Comparison of ENCODE assay signal across 14 cellular contexts in the genomic region with DNA sequence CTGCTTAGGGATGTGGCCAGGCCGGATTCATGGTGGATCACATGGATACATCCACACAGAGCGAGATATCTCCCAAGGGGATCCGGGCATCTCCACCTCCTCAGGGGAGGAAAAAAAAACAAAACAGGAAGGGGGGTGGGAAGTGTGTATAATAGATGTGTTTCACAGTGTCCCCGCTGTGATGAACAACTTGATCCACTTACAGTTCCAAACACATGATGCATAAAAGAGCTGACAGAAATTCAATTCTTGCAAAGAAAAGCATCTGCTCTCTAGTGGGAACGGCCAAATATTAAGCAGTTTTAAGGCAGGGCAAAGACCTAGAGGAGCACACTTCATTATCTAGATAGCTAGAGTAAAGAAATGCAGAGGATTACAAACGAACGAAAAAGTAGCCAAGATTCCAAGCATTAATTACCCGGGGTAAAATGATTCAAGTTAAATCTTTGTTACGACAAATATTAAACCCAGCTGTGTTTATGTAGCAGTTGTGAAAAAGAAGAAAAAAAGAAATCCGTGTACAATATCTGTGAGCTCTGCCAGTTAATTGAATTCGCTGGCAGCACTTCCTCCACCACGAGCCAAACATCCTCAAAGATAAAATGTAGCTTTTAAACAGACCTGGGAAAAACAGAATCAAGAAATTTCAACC.
A peak's percentile ranks its signal among the peaks of the same experiment; 100 is the strongest.
DNase-seq lines count a peak whose midpoint lies in the region; ATAC-seq and TF ChIP-seq lines count a peak whose summit lies in the region.
"Had no signal": no experiment of that assay in that cellular context is flagged by ENCODE, and none has a peak within 500 bp of the region (broad histone marks: within the 10 kb centered on the region; RNA-seq: fewer than 3 reads in every experiment).

No MANE protein-coding gene starts in this region.

- peak; percentile 20 for DNase-seq in Daoy (ENCODE audit: low read depth)
- DNase-seq in NCI-H2227 treated with DMSO at 0.1 percent for 48 hours (lab: John Stamatoyannopoulos, UW) = peak; percentile 45
- peak; percentile 60 to 69 for DNase-seq in fibroblast of lung (ENCODE audit: low read depth in 2 of 2)
- DNase-seq in prostate gland (ENCODE audit: low spot score) = peak; percentile 37
- DNase-seq in GM13976 (ENCODE audit: low spot score) = no peak
- no peak for DNase-seq in CD4-positive, alpha-beta memory T cell
- no peak for DNase-seq in germinal center (ENCODE audit: low spot score)
- DNase-seq: activated CD4-positive, CD25-positive, alpha-beta regulatory T cell treated with anti-CD3 and anti-CD28 coated beads, Interleukin-2, amount 50 U/mL, for 72 hours; activated gamma-delta T cell treated with Interleukin-2 at 50 U/mL for 16 hours; DMS53; right lobe of liver had no signal

- no peak for TF ChIP-seq POLR2A in prostate gland (IDR thresholded peaks at IDR 0.05)

- H3K9me3 ChIP-seq in fibroblast of lung (ENCODE audit: control insufficient read depth, insufficient read depth, low read depth, low read length) (no peaks in the 10 kb centered on the region), prostate gland (no peaks in the 10 kb centered on the region)
- no peaks in the 10 kb centered on the region for H3K9me3 ChIP-seq in CD4-positive, alpha-beta memory T cell (ENCODE audit: control insufficient read depth in 1 of 2, low read length in 2 of 2)
- H3K9me3 ChIP-seq: right lobe of liver had no signal

- no peak overlapping the region for H2AFZ ChIP-seq in fibroblast of lung (ENCODE audit: low read length)

- intact Hi-C loops in prostate gland (cut with DNase I) = no loop called here
- intact Hi-C loops in CD4-positive, alpha-beta memory T cell (cut with micrococcal nuclease) = no loop called here

- in situ Hi-C loops in GM13976 (cut with MboI; ENCODE audit: low sequenced_read_pairs, unreplicated experiment) = no loop called here

- no peaks in the 10 kb centered on the region for H3K27me3 Mint-ChIP-seq in CD4-positive, alpha-beta memory T cell

- H3K27ac ChIP-seq in fibroblast of lung (ENCODE audit: insufficient read depth, low read length) (no peak overlapping the region), prostate gland (peak overlapping the region in 1 of 2 donors; percentile 34)
- H3K27ac ChIP-seq in CD4-positive, alpha-beta memory T cell (ENCODE audit: low read depth, low read length) = no peak overlapping the region
- H3K27ac ChIP-seq: right lobe of liver had no signal

- H4K20me1 ChIP-seq in fibroblast of lung (ENCODE audit: control insufficient read depth, extremely low read depth, insufficient read depth, low read length) = no peaks in the 10 kb centered on the region

- H3K4me3 Mint-ChIP-seq in CD4-positive, alpha-beta memory T cell = no peak overlapping the region
- H3K4me3 Mint-ChIP-seq: stimulated activated effector memory CD8-positive, alpha-beta T cell treated with anti-CD3 and anti-CD28 coated beads, Interleukin-12 subunit alpha, Interleukin-12 subunit beta, amount 100 ng/mL, for 72 hours had no signal

- H3K27me3 ChIP-seq in fibroblast of lung (ENCODE audit: control insufficient read depth, insufficient read depth, low read length) (no peaks in the 10 kb centered on the region), prostate gland (replicated peaks; ENCODE audit: insufficient read depth) (no peaks in the 10 kb centered on the region)
- no peaks in the 10 kb centered on the region for H3K27me3 ChIP-seq in CD4-positive, alpha-beta memory T cell (ENCODE audit: insufficient read depth, low read length)
- H3K27me3 ChIP-seq: right lobe of liver had no signal

- TF ChIP-seq CTCF in fibroblast of lung (conservative IDR thresholded peaks at IDR 0.05 in 1 of 2, IDR thresholded peaks at IDR 0.05 in 1 of 2; ENCODE audit: low read depth in 1 of 2, low read length in 2 of 2) = no peak
- no peak for TF ChIP-seq CTCF in prostate gland (IDR thresholded peaks at IDR 0.05)
- no peak for TF ChIP-seq CTCF in GM13976 (IDR thresholded peaks at IDR 0.05; ENCODE audit: borderline replicate concordance, control extremely low read depth, extremely low read depth, insufficient read depth, missing control alignments)

- H3K27ac Mint-ChIP-seq in CD4-positive, alpha-beta memory T cell = no peak overlapping the region
- H3K27ac Mint-ChIP-seq: stimulated activated effector memory CD8-positive, alpha-beta T cell treated with anti-CD3 and anti-CD28 coated beads, Interleukin-12 subunit alpha, Interleukin-12 subunit beta, amount 100 ng/mL, for 72 hours had no signal

- peak overlapping the region; percentile 9 for H3K4me2 ChIP-seq in fibroblast of lung (ENCODE audit: extremely low read depth, insufficient read depth, low read length)

- H3K4me1 Mint-ChIP-seq in CD4-positive, alpha-beta memory T cell = peaks cover 0 to 6% (median under 1%) of the 10 kb centered on the region in 4 donors

- H3K4me1 ChIP-seq in fibroblast of lung (ENCODE audit: control insufficient read depth, extremely low read depth, insufficient read depth, low read length) = peaks cover 2% of the 10 kb centered on the region
- no peaks in the 10 kb centered on the region for H3K4me1 ChIP-seq in prostate gland (replicated peaks)
- H3K4me1 ChIP-seq in CD4-positive, alpha-beta memory T cell (ENCODE audit: insufficient read depth, low read length) = no peaks in the 10 kb centered on the region
- H3K4me1 ChIP-seq: right lobe of liver had no signal

- H3K9ac ChIP-seq in fibroblast of lung (ENCODE audit: insufficient read depth, low read length) = no peak overlapping the region

- no peaks in the 10 kb centered on the region for H3K79me2 ChIP-seq in fibroblast of lung (ENCODE audit: control insufficient read depth, insufficient read depth, low read length)

- CTCF ChIA-PET in CD4-positive, alpha-beta memory T cell (lab: Charles Lee; ENCODE audit: partially characterized antibody) = no interaction called here

- H3K9me3 Mint-ChIP-seq in CD4-positive, alpha-beta memory T cell = peaks cover 0 to 1% (median 0%) of the 10 kb centered on the region in 8 donors
- H3K9me3 Mint-ChIP-seq: stimulated activated effector memory CD8-positive, alpha-beta T cell treated with anti-CD3 and anti-CD28 coated beads, Interleukin-12 subunit alpha, Interleukin-12 subunit beta, amount 100 ng/mL, for 72 hours had no signal

- POLR2A ChIA-PET in CD4-positive, alpha-beta memory T cell (lab: Charles Lee; ENCODE audit: partially characterized antibody) = no interaction called here

- peaks cover 2 to 41% of the 10 kb centered on the region in 2 donors for H3K36me3 Mint-ChIP-seq in CD4-positive, alpha-beta memory T cell
- H3K36me3 Mint-ChIP-seq: stimulated activated effector memory CD8-positive, alpha-beta T cell treated with anti-CD3 and anti-CD28 coated beads, Interleukin-12 subunit alpha, Interleukin-12 subunit beta, amount 100 ng/mL, for 72 hours had no signal

- H3K36me3 ChIP-seq in fibroblast of lung (ENCODE audit: control insufficient read depth, insufficient read depth, low read length) (no peaks in the 10 kb centered on the region), prostate gland (no peaks in the 10 kb centered on the region)
- no peaks in the 10 kb centered on the region for H3K36me3 ChIP-seq in CD4-positive, alpha-beta memory T cell (ENCODE audit: insufficient read depth, low read length)
- H3K36me3 ChIP-seq: right lobe of liver had no signal

- WGBS in prostate gland = 9% methylated on average over 12 of the region's 12 CpGs

- H3K4me3 ChIP-seq in fibroblast of lung (replicated peaks in 1 of 4; ENCODE audit: control extremely low read depth in 1 of 4, insufficient read depth in 1 of 4, low read depth in 3 of 4, low read length in 4 of 4) (peak overlapping the region in 1 of 4 experiments; percentile 2), prostate gland (no peak overlapping the region)
- H3K4me3 ChIP-seq in CD4-positive, alpha-beta memory T cell (ENCODE audit: low read length in 2 of 2) = no peak overlapping the region
- H3K4me3 ChIP-seq: right lobe of liver had no signal

- ATAC-seq in GM18858 (IDR thresholded peaks at IDR 0.05; ENCODE audit: unreplicated experiment) = no peak
- ATAC-seq: left lobe of liver; stimulated activated effector memory CD8-positive, alpha-beta T cell treated with anti-CD3 and anti-CD28 coated beads, Interleukin-12 subunit alpha, Interleukin-12 subunit beta, amount 100 ng/mL, for 72 hours had no signal

Comparison
In these comparisons a context has a peak if more than half of its experiments do, and no peak if none do; other contexts are left out.
1. DNase-seq: peak in Daoy (single experiment), NCI-H2227 treated with DMSO at 0.1 percent for 48 hours (single experiment), fibroblast of lung (2 of 2) and prostate gland (single experiment); none in GM13976 (single experiment), CD4-positive, alpha-beta memory T cell (0 of 5) and germinal center (single experiment).